Comparison of ENCODE assay signal across 10 cellular contexts in genomic region chr6:87127737-87128136, GRCh38. TPM values are rescaled to one million over a fixed set of nuclear protein-coding genes. Genes with fewer than 3 reads are reported as not detected.
"Had no signal": no experiment of that assay in that cellular context is flagged by ENCODE, and none has a peak within 500 bp of the region (broad histone marks: within the 10 kb centered on the region; RNA-seq: fewer than 3 reads in every experiment).

No MANE protein-coding gene starts in this region.

- H2AFZ ChIP-seq: GM23338 had no signal

- H3K4me3 Mint-ChIP-seq: GM23338, H9, IgD-negative memory B cell had no signal

- H3K4me3 ChIP-seq: GM23338 had no signal

- H3K4me1 Mint-ChIP-seq: GM23338, H9 had no signal

- H3K27ac ChIP-seq: HL-60 had no signal

- FAIRE-seq: H1, H54, HepG2 had no signal

- H3K27ac Mint-ChIP-seq: GM23338, H9, IgD-negative memory B cell had no signal

- H3K9me3 Mint-ChIP-seq: GM23338, IgD-negative memory B cell had no signal

- ATAC-seq: GM23338, HepG2 had no signal

- DNase-seq: H9, HCEC 1CT, KG1 had no signal

- H3K4me2 ChIP-seq: GM23338 had no signal

RNA-seq across cellular contexts. Expression of gene CGA, which starts 32.8 kb away (rescaled TPM):
- total RNA-seq: GM23338, H1, H9, HepG2, HT1080 had no signal
- polyA plus RNA-seq: GM23338, H1, IgD-negative memory B cell had no signal
